In the genomic region with DNA sequence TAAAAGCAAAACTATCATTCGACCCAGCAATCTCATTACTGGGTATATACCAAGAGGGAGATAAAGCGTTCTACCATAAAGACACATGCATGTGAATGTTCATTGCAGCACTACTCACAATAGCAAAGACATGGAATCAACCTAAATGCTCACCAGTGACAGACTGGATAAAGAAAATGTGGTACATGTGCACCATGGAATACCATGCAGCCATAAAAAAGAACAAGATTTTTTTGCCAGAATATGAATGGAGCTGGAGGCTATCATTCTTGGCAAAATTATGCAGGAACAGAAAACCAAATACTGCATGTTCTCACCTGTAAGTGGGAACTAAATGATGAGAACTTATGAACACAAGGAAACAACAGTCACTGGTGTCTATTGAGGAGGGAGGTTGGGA, we compare ENCODE assay signal across 35 cellular contexts.
DNase-seq lines count a peak whose midpoint lies in the region; ATAC-seq, FAIRE-seq and TF ChIP-seq lines count a peak whose summit lies in the region.
"Had no signal": no experiment of that assay in that cellular context is flagged by ENCODE, and none has a peak within 500 bp of the region (broad histone marks: within the 10 kb centered on the region; RNA-seq: fewer than 3 reads in every experiment).

No MANE protein-coding gene starts in this region.

- WGBS in K562 (ENCODE audit: insufficient coverage, low coverage, missing lambda C conversion rate), result 42% methylated on average over 2 of the region's 2 CpGs
- 36% methylated on average over 2 of the region's 2 CpGs for WGBS in HepG2 (ENCODE audit: low lambda C conversion rate)

- POLR2A ChIA-PET in HEK293 (lab: Yijun Ruan, JAX), result no interaction called here
- POLR2A ChIA-PET in K562 (lab: Yijun Ruan, JAX), result interaction anchor here (0.6 to 1.3 kb wide), 3 partner anchors 10 to 78 kb away, joined by 3 read pairs; no protein-coding TSS in a partner anchor
- POLR2A ChIA-PET in A673 (lab: Charles Lee; ENCODE audit: low non-redundant PET), result no interaction called here
- POLR2A ChIA-PET in HepG2 (lab: Yijun Ruan, JAX), result no interaction called here

- no TSS peak for BruUV-seq in K562 (replicated peaks; lab: Mats Ljungman, UMichigan)
- no TSS peak for BruUV-seq in A673 (replicated peaks; lab: Mats Ljungman, UMichigan)
- no TSS peak for BruUV-seq in HepG2 (replicated peaks; lab: Mats Ljungman, UMichigan)

- CTCF ChIA-PET in HEK293 (lab: Yijun Ruan, JAX), result interaction anchor here (0.6 to 2.1 kb wide), 6 partner anchors 10 to 196 kb away, joined by 3 to 12 read pairs (median 4); a partner anchor contains a TSS
- CTCF ChIA-PET in K562 (lab: Yijun Ruan, JAX; ENCODE audit: low intra/inter-chr PET ratio), result no interaction called here
- CTCF ChIA-PET in A673 (lab: Charles Lee), result no interaction called here
- CTCF ChIA-PET in HepG2 (lab: Yijun Ruan, JAX; ENCODE audit: low intra/inter-chr PET ratio, low total read pairs), result no interaction called here

- no peak overlapping the region for H3K4me3 Mint-ChIP-seq in glutamatergic neuron (ENCODE audit: unreplicated experiment)
- H3K4me3 Mint-ChIP-seq: B cell; CD14-positive monocyte; CD4-positive, alpha-beta memory T cell; CD4-positive, alpha-beta T cell; CD4-positive, CD25-positive, alpha-beta regulatory T cell; CD8-positive, alpha-beta memory T cell; CD8-positive, alpha-beta T cell had no signal

- H2AFZ ChIP-seq in K562 (ENCODE audit: low read depth, low read length) (no peak overlapping the region), HepG2 (ENCODE audit: low read length) (no peak overlapping the region)

- H3K9me3 Mint-ChIP-seq in glutamatergic neuron (ENCODE audit: unreplicated experiment), result no peaks in the 10 kb centered on the region
- H3K9me3 Mint-ChIP-seq: CD14-positive monocyte; CD4-positive, alpha-beta T cell; CD4-positive, CD25-positive, alpha-beta regulatory T cell; CD8-positive, alpha-beta memory T cell; CD8-positive, alpha-beta T cell had no signal

- TF ChIP-seq CTCF in HEK293 (tag by site-specific recombination; IDR thresholded peaks at IDR 0.05) (no peak), K562 (IDR thresholded peaks at IDR 0.05 in 2 of 3, conservative IDR thresholded peaks at IDR 0.05 in 1 of 3; ENCODE audit: insufficient read depth in 2 of 3, low read depth in 1 of 3, low read length in 3 of 3) (no peak), glutamatergic neuron (IDR thresholded peaks at IDR 0.05; ENCODE audit: partially characterized antibody, unreplicated experiment) (no peak), A673 (conservative IDR thresholded peaks at IDR 0.05; ENCODE audit: low read depth, low read length) (no peak), HepG2 (CRISPR knock-in tag; IDR thresholded peaks at IDR 0.05) (no peak)

- TF ChIP-seq POLR2A in K562 (conservative IDR thresholded peaks at IDR 0.05) (no peak), HepG2 (IDR thresholded peaks at IDR 0.05; ENCODE audit: insufficient read depth in 1 of 2, low read depth in 2 of 2, low read length in 2 of 2) (no peak)

- in situ Hi-C loops in K562 (cut with MboI), result no loop called here
- in situ Hi-C loops in HepG2 (cut with HindIII; ENCODE audit: extremely low pct_ligation_motif_present, low pct_unique_long_range_greater_than_20kb), result no loop called here

- H3K9ac ChIP-seq in K562 (ENCODE audit: insufficient read depth in 1 of 2, low read depth in 2 of 2, low read length in 2 of 2), result no peak overlapping the region
- no peak overlapping the region for H3K9ac ChIP-seq in HepG2 (ENCODE audit: insufficient read depth, low read depth, low read length)
- H3K9ac ChIP-seq: BLaER1; BLaER1 treated with 17β-estradiol and CSF1 and Interleukin-3, amounts not matched to agents 10 nM and 100 nM had no signal

- no peak for ATAC-seq in K562
- ATAC-seq in HepG2, result no peak
- ATAC-seq: A549; CD8-positive, alpha-beta T cell had no signal

- no peaks in the 10 kb centered on the region for H3K79me2 ChIP-seq in K562 (ENCODE audit: control insufficient read depth, insufficient read depth, low read length)
- no peaks in the 10 kb centered on the region for H3K79me2 ChIP-seq in HepG2 (ENCODE audit: insufficient read depth, low read length)

- H3K4me1 ChIP-seq in HEK293 (ENCODE audit: control insufficient read depth, insufficient read depth, low read length) (peaks cover 3% of the 10 kb centered on the region; the same call in 1 of the 2 replicates), K562 (replicated peaks in 1 of 2; ENCODE audit: control insufficient read depth in 2 of 2, insufficient read depth in 2 of 2, low read length in 2 of 2) (peaks cover 7 to 21% of the 10 kb centered on the region in 2 experiments; a peak in 4 of 5 replicates), A673 (ENCODE audit: insufficient read depth, low read length, poor library complexity, severe bottlenecking) (no peaks in the 10 kb centered on the region), HepG2 (ENCODE audit: insufficient read depth, low read length) (peaks cover 2% of the 10 kb centered on the region)
- H3K4me1 ChIP-seq: A549, BE2C had no signal

- FAIRE-seq in K562 (lab: Jason Lieb, UNC) (no peak), HepG2 (lab: Jason Lieb, UNC) (no peak)
- FAIRE-seq: A204.1, A549, D721Med had no signal

- H3K27me3 ChIP-seq in K562 (ENCODE audit: control insufficient read depth in 2 of 2, insufficient read depth in 2 of 2, low read length in 2 of 2) (peaks cover 0 to 4% of the 10 kb centered on the region in 2 experiments; a peak in 1 of 5 replicates), A673 (replicated peaks; ENCODE audit: insufficient read depth, low read depth, low read length, poor library complexity) (no peaks in the 10 kb centered on the region), HepG2 (ENCODE audit: control insufficient read depth in 1 of 2, insufficient read depth in 2 of 2, low read length in 2 of 2) (peaks cover 5 to 17% of the 10 kb centered on the region in 2 experiments; a peak in 3 of 5 replicates)
- H3K27me3 ChIP-seq: BE2C; BLaER1; BLaER1 treated with 17β-estradiol and CSF1 and Interleukin-3, amounts not matched to agents 10 nM and 100 nM had no signal

- H3K4me2 ChIP-seq in K562 (ENCODE audit: insufficient read depth, low read length) (no peak overlapping the region), HepG2 (ENCODE audit: low read depth, low read length) (no peak overlapping the region)
- H3K4me2 ChIP-seq: A549, BLaER1 had no signal

- intact Hi-C loops in K562 (cut with micrococcal nuclease) (no loop called here), A673 (cut with micrococcal nuclease; ENCODE audit: unreplicated experiment) (no loop called here), HepG2 (cut with micrococcal nuclease; ENCODE audit: unreplicated experiment) (no loop called here)

- DNase-seq in K562 (ENCODE audit: extremely low read depth in 1 of 4, low spot score in 3 of 4) (no peak), glutamatergic neuron (no peak), A673 (ENCODE audit: low spot score) (no peak), HepG2 (ENCODE audit: low spot score) (no peak), NCI-H524 treated with DMSO at 0.1 percent for 48 hours (lab: John Stamatoyannopoulos, UW) (no peak)
- DNase-seq: 8988T; ACHN; AML-193; BE2C; C1 segment of cervical spinal cord; Caco-2; Calu3; CD4-positive, alpha-beta memory T cell; CD4-positive, alpha-beta T cell; CD4-positive, CD25-positive, alpha-beta regulatory T cell; CD8-positive, alpha-beta memory T cell; CD8-positive, alpha-beta T cell; COR-L47; DMS 273 treated with DMSO at 0.1 percent for 48 hours; DMS153; DMS53; DMS79; DMS79 treated with DMSO at 0.1 percent for 48 hours; DND-41; EL had no signal

- TF ChIP-seq RAD21 in K562 (CRISPR knock-in tag; conservative IDR thresholded peaks at IDR 0.05 in 1 of 2, IDR thresholded peaks at IDR 0.05 in 1 of 2) (no peak), HepG2 (CRISPR knock-in tag; IDR thresholded peaks at IDR 0.05) (no peak)

- H3K36me3 ChIP-seq in HEK293 (ENCODE audit: control insufficient read depth in 2 of 2, insufficient read depth in 1 of 2, low read length in 2 of 2) (no peaks in the 10 kb centered on the region), K562 (ENCODE audit: control insufficient read depth, insufficient read depth, low read length) (no peaks in the 10 kb centered on the region), A673 (ENCODE audit: insufficient read depth, low read length, poor library complexity, severe bottlenecking) (no peaks in the 10 kb centered on the region), HepG2 (replicated peaks in 1 of 2; ENCODE audit: control insufficient read depth in 1 of 2, insufficient read depth in 2 of 2, low read length in 2 of 2) (no peaks in the 10 kb centered on the region)
- H3K36me3 ChIP-seq: BE2C; BLaER1; BLaER1 treated with 17β-estradiol and CSF1 and Interleukin-3, amounts not matched to agents 10 nM and 100 nM had no signal

- TF ChIP-seq EP300 in K562 (IDR thresholded peaks at IDR 0.05; ENCODE audit: low read length), result no peak
- no peak for TF ChIP-seq EP300 in HepG2 (IDR thresholded peaks at IDR 0.05; ENCODE audit: low read depth in 2 of 2, low read length in 2 of 2)
- no peak for TF ChIP-seq EP300 in HepG2 (CRISPR knock-in tag; IDR thresholded peaks at IDR 0.05; ENCODE audit: borderline replicate concordance)

- H3K36me3 Mint-ChIP-seq in glutamatergic neuron (ENCODE audit: unreplicated experiment), result no peaks in the 10 kb centered on the region
- H3K36me3 Mint-ChIP-seq: CD14-positive monocyte; CD4-positive, alpha-beta memory T cell; CD4-positive, CD25-positive, alpha-beta regulatory T cell; CD8-positive, alpha-beta memory T cell; CD8-positive, alpha-beta T cell had no signal

- H3K4me1 Mint-ChIP-seq in glutamatergic neuron (ENCODE audit: low read depth, unreplicated experiment), result peaks cover 13% of the 10 kb centered on the region
- H3K4me1 Mint-ChIP-seq: B cell; CD4-positive, alpha-beta memory T cell; CD8-positive, alpha-beta memory T cell had no signal

- peaks cover 2% of the 10 kb centered on the region for H3K27me3 Mint-ChIP-seq in glutamatergic neuron (ENCODE audit: unreplicated experiment)

- no peaks in the 10 kb centered on the region for H4K20me1 ChIP-seq in K562 (replicated peaks; ENCODE audit: control insufficient read depth, insufficient read depth, low read length)
- H4K20me1 ChIP-seq in HepG2 (ENCODE audit: insufficient read depth, low read length), result no peaks in the 10 kb centered on the region
- H4K20me1 ChIP-seq: BLaER1; BLaER1 treated with 17β-estradiol and CSF1 and Interleukin-3, amounts not matched to agents 10 nM and 100 nM had no signal

- H3K9me3 ChIP-seq in HEK293 (ENCODE audit: control insufficient read depth, insufficient read depth, low read depth, low read length) (no peaks in the 10 kb centered on the region), K562 (replicated peaks; ENCODE audit: control insufficient read depth, insufficient read depth, low read depth, low read length) (no peaks in the 10 kb centered on the region), A673 (ENCODE audit: low read depth, low read length, poor library complexity, severe bottlenecking) (no peaks in the 10 kb centered on the region), HepG2 (ENCODE audit: low read length) (no peaks in the 10 kb centered on the region)
- H3K9me3 ChIP-seq: A549; BE2C; BLaER1; BLaER1 treated with 17β-estradiol and CSF1 and Interleukin-3, amounts not matched to agents 10 nM and 100 nM; Caco-2 had no signal

- H3K27ac Mint-ChIP-seq in glutamatergic neuron (ENCODE audit: unreplicated experiment), result peak overlapping the region; percentile 25
- H3K27ac Mint-ChIP-seq: B cell; CD4-positive, alpha-beta memory T cell; CD4-positive, alpha-beta T cell; CD4-positive, CD25-positive, alpha-beta regulatory T cell; CD8-positive, alpha-beta T cell had no signal

- no peak overlapping the region for H3K27ac ChIP-seq in HEK293 (ENCODE audit: extremely low read depth, low read depth, low read length)
- H3K27ac ChIP-seq in K562 (ENCODE audit: extremely low read depth, low read depth, low read length), result no peak overlapping the region
- H3K27ac ChIP-seq in A673 (ENCODE audit: low read depth, low read length, poor library complexity, severe bottlenecking), result no peak overlapping the region
- no peak overlapping the region for H3K27ac ChIP-seq in HepG2 (ENCODE audit: extremely low read length, insufficient read depth, low read length)
- H3K27ac ChIP-seq: 22Rv1; A549; BLaER1; BLaER1 treated with 17β-estradiol and CSF1 and Interleukin-3, amounts not matched to agents 10 nM and 100 nM; C4-2B had no signal

- no peaks in the 10 kb centered on the region for H3K9me1 ChIP-seq in K562 (ENCODE audit: control insufficient read depth, insufficient read depth, low read length)

- no peak overlapping the region for H3K4me3 ChIP-seq in HEK293 (ENCODE audit: low read depth, low read length)
- no peak overlapping the region for H3K4me3 ChIP-seq in K562
- no peak overlapping the region for H3K4me3 ChIP-seq in A673 (ENCODE audit: low read depth, low read length, poor library complexity, severe bottlenecking)
- no peak overlapping the region for H3K4me3 ChIP-seq in HepG2 (replicated peaks in 1 of 3; ENCODE audit: insufficient read depth in 1 of 3, low read depth in 2 of 3, low read length in 3 of 3)
- H3K4me3 ChIP-seq: A549; BLaER1; BLaER1 treated with 17β-estradiol and CSF1 and Interleukin-3, amounts not matched to agents 10 nM and 100 nM had no signal
